ENCODE assay signal across 21 cellular contexts in genomic region chr19:2003901-2004300, GRCh38.
"Had no signal": no experiment of that assay in that cellular context is flagged by ENCODE, and none has a peak within 500 bp of the region (broad histone marks: within the 10 kb centered on the region; RNA-seq: fewer than 3 reads in every experiment).

No MANE protein-coding gene starts in this region.

- H3K9me3 Mint-ChIP-seq: brain; natural killer cell treated with Interleukin-12 subunit alpha and Interleukin-12 subunit beta and Interleukin-15 and Interleukin-18, amount 100 ng/mL, for 72 hours; stimulated activated naive CD8-positive, alpha-beta T cell treated with anti-CD3 and anti-CD28 coated beads, Interleukin-15, Interleukin-2, amounts not matched to agents 100 ng/mL and 50 ng/mL, for 24 hours had no signal

- H3K27ac Mint-ChIP-seq: natural killer cell treated with Interleukin-12 subunit alpha and Interleukin-12 subunit beta and Interleukin-15 and Interleukin-18, amount 100 ng/mL, for 72 hours; stimulated activated naive CD8-positive, alpha-beta T cell treated with anti-CD3 and anti-CD28 coated beads, Interleukin-15, Interleukin-2, amounts not matched to agents 100 ng/mL and 50 ng/mL, for 24 hours had no signal

- DNase-seq: activated CD4-positive, CD25-positive, alpha-beta regulatory T cell treated with anti-CD3 and anti-CD28 coated beads, Interleukin-2, amount 50 U/mL, for 72 hours; activated gamma-delta T cell treated with Interleukin-2 at 50 U/mL for 16 hours; activated T-cell treated with anti-CD3 and anti-CD28 coated beads, Interleukin-2, amount 50 U/mL, for 1 hour; dermis blood vessel endothelial cell; effector CD8-positive, alpha-beta T cell; erythroblast; foreskin keratinocyte; hypothalamus; left ventricle myocardium superior; mammary epithelial cell; occipital lobe; posterior cingulate gyrus; right lobe of liver; stimulated activated CD4-positive, alpha-beta T cell treated with anti-CD3 and anti-CD28 coated beads, Interleukin-1b, Interleukin-23, amount 100 ng/mL, for 48 hours; substantia nigra; thyroid gland; WERI-Rb-1 had no signal

- H3K4me1 ChIP-seq: foreskin keratinocyte, right lobe of liver had no signal

- H3K27me3 ChIP-seq: foreskin keratinocyte, right lobe of liver, thyroid gland had no signal

- H3K27me3 Mint-ChIP-seq: brain; natural killer cell treated with Interleukin-12 subunit alpha and Interleukin-12 subunit beta and Interleukin-15 and Interleukin-18, amount 100 ng/mL, for 72 hours; stimulated activated naive CD8-positive, alpha-beta T cell treated with anti-CD3 and anti-CD28 coated beads, Interleukin-15, Interleukin-2, amounts not matched to agents 100 ng/mL and 50 ng/mL, for 24 hours had no signal

- ATAC-seq: foreskin keratinocyte; left ventricle myocardium superior; natural killer cell treated with Interleukin-12 subunit alpha and Interleukin-12 subunit beta and Interleukin-15 and Interleukin-18, amount 100 ng/mL, for 72 hours; right lobe of liver had no signal

- H3K36me3 Mint-ChIP-seq: natural killer cell treated with Interleukin-12 subunit alpha and Interleukin-12 subunit beta and Interleukin-15 and Interleukin-18, amount 100 ng/mL, for 72 hours had no signal

- H3K4me3 ChIP-seq: right lobe of liver, skin epidermis, thyroid gland had no signal

- H3K27ac ChIP-seq: foreskin keratinocyte, right lobe of liver, skin epidermis, WERI-Rb-1 had no signal

- H3K4me3 Mint-ChIP-seq: brain; natural killer cell treated with Interleukin-12 subunit alpha and Interleukin-12 subunit beta and Interleukin-15 and Interleukin-18, amount 100 ng/mL, for 72 hours; stimulated activated naive CD8-positive, alpha-beta T cell treated with anti-CD3 and anti-CD28 coated beads, Interleukin-15, Interleukin-2, amounts not matched to agents 100 ng/mL and 50 ng/mL, for 24 hours had no signal

- H3K9me3 ChIP-seq: right lobe of liver, thyroid gland had no signal

- H3K4me1 Mint-ChIP-seq: brain had no signal
